8 cellular contexts compared by ENCODE assay signal in genomic region chr7:52017802-52018679, GRCh38.
A peak's percentile ranks its signal among the peaks of the same experiment; 100 is the strongest.
DNase-seq lines count a peak whose midpoint lies in the region; ATAC-seq, FAIRE-seq and TF ChIP-seq lines count a peak whose summit lies in the region.

No MANE protein-coding gene starts in this region.

- intact Hi-C loops in kidney (cut with DNase I): no loop called here

- no peak for FAIRE-seq in kidney (lab: Jason Lieb, UNC)

- no peaks in the 10 kb centered on the region for H3K36me3 Mint-ChIP-seq in stimulated activated effector memory CD8-positive, alpha-beta T cell treated with anti-CD3 and anti-CD28 coated beads, Interleukin-12 subunit alpha, Interleukin-12 subunit beta, amount 100 ng/mL, for 72 hours

- DNase-seq in RKO (ENCODE audit: low spot score) (peak; percentile 45), islet precursor cell (peak; percentile 78), kidney (no peak)
- no peak for DNase-seq in stimulated activated effector memory CD8-positive, alpha-beta T cell treated with anti-CD3 and anti-CD28 coated beads, Interleukin-12 subunit alpha, Interleukin-12 subunit beta, amount 100 ng/mL, for 72 hours (ENCODE audit: low spot score in 2 of 2)

- H3K27ac Mint-ChIP-seq in stimulated activated effector memory CD8-positive, alpha-beta T cell treated with anti-CD3 and anti-CD28 coated beads, Interleukin-12 subunit alpha, Interleukin-12 subunit beta, amount 100 ng/mL, for 72 hours: no peak overlapping the region

- peaks cover 20% of the 10 kb centered on the region for H3K9me3 Mint-ChIP-seq in stimulated activated effector memory CD8-positive, alpha-beta T cell treated with anti-CD3 and anti-CD28 coated beads, Interleukin-12 subunit alpha, Interleukin-12 subunit beta, amount 100 ng/mL, for 72 hours

- H3K9ac ChIP-seq in ES-I3 (ENCODE audit: low read depth, low read length): peak overlapping the region; percentile 46; the same call in 1 of the 2 replicates
- H3K9ac ChIP-seq in kidney (ENCODE audit: low read length in 2 of 2): no peak overlapping the region

- no peaks in the 10 kb centered on the region for H3K4me1 ChIP-seq in ES-I3 (ENCODE audit: insufficient read depth, low read length)
- no peaks in the 10 kb centered on the region for H3K4me1 ChIP-seq in kidney (ENCODE audit: control insufficient read depth in 1 of 2, insufficient read depth in 1 of 2, low read depth in 1 of 2, low read length in 2 of 2)

- no peaks in the 10 kb centered on the region for H3K9me3 ChIP-seq in ES-I3 (ENCODE audit: control insufficient read depth, insufficient read depth, low read length)
- H3K9me3 ChIP-seq in kidney (ENCODE audit: control insufficient read depth in 1 of 2, low read length in 2 of 2): peaks cover 0 to 3% of the 10 kb centered on the region in 2 donors

- no peak overlapping the region for H3K4me3 Mint-ChIP-seq in stimulated activated effector memory CD8-positive, alpha-beta T cell treated with anti-CD3 and anti-CD28 coated beads, Interleukin-12 subunit alpha, Interleukin-12 subunit beta, amount 100 ng/mL, for 72 hours

- no peak for TF ChIP-seq CTCF in kidney (IDR thresholded peaks at IDR 0.05; ENCODE audit: borderline replicate concordance, extremely low read depth, insufficient read depth)

- ATAC-seq in HG02588 (IDR thresholded peaks at IDR 0.05; ENCODE audit: unreplicated experiment) (peak; percentile 49), HG02571 (IDR thresholded peaks at IDR 0.05; ENCODE audit: unreplicated experiment) (no peak), GM21723 (IDR thresholded peaks at IDR 0.05; ENCODE audit: unreplicated experiment) (no peak)
- ATAC-seq in stimulated activated effector memory CD8-positive, alpha-beta T cell treated with anti-CD3 and anti-CD28 coated beads, Interleukin-12 subunit alpha, Interleukin-12 subunit beta, amount 100 ng/mL, for 72 hours: no peak

- H3K27ac ChIP-seq in kidney (ENCODE audit: low read depth in 2 of 2, low read length in 2 of 2): no peak overlapping the region

- H3K4me1 Mint-ChIP-seq in stimulated activated effector memory CD8-positive, alpha-beta T cell treated with anti-CD3 and anti-CD28 coated beads, Interleukin-12 subunit alpha, Interleukin-12 subunit beta, amount 100 ng/mL, for 72 hours: no peaks in the 10 kb centered on the region

- H3K4me3 ChIP-seq in kidney (ENCODE audit: low read length in 2 of 2): peak overlapping the region in 1 of 2 donors; percentile 28

- H3K36me3 ChIP-seq in ES-I3 (ENCODE audit: insufficient read depth, low read length) (no peaks in the 10 kb centered on the region), kidney (ENCODE audit: control insufficient read depth in 1 of 2, insufficient read depth in 2 of 2, low read length in 2 of 2) (no peaks in the 10 kb centered on the region)

Comparison
In these comparisons a context has a peak if more than half of its experiments do, and no peak if none do; other contexts are left out.
1. DNase-seq: peak in RKO (single experiment) and islet precursor cell (single experiment); none in stimulated activated effector memory CD8-positive, alpha-beta T cell treated with anti-CD3 and anti-CD28 coated beads, Interleukin-12 subunit alpha, Interleukin-12 subunit beta, amount 100 ng/mL, for 72 hours (0 of 2) and kidney (single experiment).